Comparison of ENCODE assay signal across 8 cellular contexts in the genomic region with DNA sequence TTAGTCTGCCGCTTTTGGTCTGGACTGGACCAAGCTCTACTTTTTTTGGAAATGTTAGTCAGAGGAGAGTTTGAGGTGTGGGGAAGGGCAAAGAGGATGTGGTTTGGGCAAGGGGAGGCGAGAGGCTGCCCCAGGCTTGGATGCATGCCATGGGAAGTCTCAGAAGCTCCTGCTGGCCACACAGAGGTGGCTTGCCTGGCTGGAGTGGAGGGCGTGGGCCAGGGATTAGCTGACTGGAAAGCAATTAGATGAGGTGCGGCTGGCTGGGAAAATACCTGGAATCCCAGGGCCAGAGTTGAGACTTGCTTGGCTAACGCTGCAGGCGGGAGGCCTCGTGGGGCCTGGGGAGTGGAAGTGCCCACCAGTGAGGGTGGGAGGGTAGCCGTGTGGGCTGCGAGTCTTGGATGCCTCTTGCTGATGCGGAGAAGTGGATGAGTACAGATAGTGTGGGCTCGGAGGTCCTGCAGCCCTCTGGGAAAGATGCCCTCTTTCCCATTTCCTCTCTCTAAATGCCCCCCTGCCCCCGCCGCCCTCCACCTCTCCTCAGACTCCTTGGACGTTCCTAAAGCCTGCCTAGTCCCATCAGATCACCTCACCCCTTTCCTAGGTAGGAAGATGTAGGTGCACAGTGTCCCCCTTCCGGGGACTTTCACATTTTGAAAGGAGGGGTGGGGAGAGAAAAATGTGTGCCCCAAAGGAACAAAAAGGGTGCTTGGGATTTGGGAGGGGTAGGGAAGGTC.
DNase-seq lines count a peak whose midpoint lies in the region; TF ChIP-seq lines count a peak whose summit lies in the region.

No MANE protein-coding gene starts in this region.

- H3K36me3 ChIP-seq in Peyer's patch = no peaks in the 10 kb centered on the region

- DNase-seq in activated naive CD4-positive, alpha-beta T cell treated with Interleukin-2 at 50 U/mL for 16 hours = no peak
- DNase-seq in Peyer's patch (peak; percentile 20 to 78 (median 72)), lung microvascular endothelial cell (ENCODE audit: low read depth in 2 of 2) (peak; percentile 36 to 46), globus pallidus (ENCODE audit: low spot score) (no peak), NCI-H82 (lab: John Stamatoyannopoulos, UW) (no peak), GM10266 (ENCODE audit: extremely low spot score) (no peak)

- peak overlapping the region in 2 of 4 donors; percentile 22 to 69 for H3K27ac ChIP-seq in Peyer's patch

- H3K9me3 Mint-ChIP-seq in activated naive CD4-positive, alpha-beta T cell treated with anti-CD3 and anti-CD28 coated beads, Interleukin-2, amount 50 U/mL, for 24 hours = no peaks in the 10 kb centered on the region
- H3K9me3 Mint-ChIP-seq in brain = no peaks in the 10 kb centered on the region

- H3K4me3 ChIP-seq in Peyer's patch = no peak overlapping the region

- TF ChIP-seq CTCF in Peyer's patch (IDR thresholded peaks at IDR 0.05) (peak in 1 of 6 experiments; percentile 14), brain (conservative IDR thresholded peaks at IDR 0.05) (no peak), GM10266 (IDR thresholded peaks at IDR 0.05; ENCODE audit: control insufficient read depth, insufficient read depth, low read depth, missing control alignments) (no peak)

- peaks cover 68% of the 10 kb centered on the region for H3K4me1 Mint-ChIP-seq in activated naive CD4-positive, alpha-beta T cell treated with anti-CD3 and anti-CD28 coated beads, Interleukin-2, amount 50 U/mL, for 24 hours
- peaks cover 94% of the 10 kb centered on the region for H3K4me1 Mint-ChIP-seq in brain

- peak overlapping the region; percentile 61 for H3K27ac Mint-ChIP-seq in activated naive CD4-positive, alpha-beta T cell treated with anti-CD3 and anti-CD28 coated beads, Interleukin-2, amount 50 U/mL, for 24 hours
- H3K27ac Mint-ChIP-seq in brain = peak overlapping the region; percentile 34 to 92 (median 75)

- peak overlapping the region; percentile 78 for H3K4me3 Mint-ChIP-seq in activated naive CD4-positive, alpha-beta T cell treated with anti-CD3 and anti-CD28 coated beads, Interleukin-2, amount 50 U/mL, for 24 hours
- peak overlapping the region in 2 of 5 experiments; percentile 2 to 13 for H3K4me3 Mint-ChIP-seq in brain

- H3K9me3 ChIP-seq in Peyer's patch = no peaks in the 10 kb centered on the region

- H3K4me1 ChIP-seq in Peyer's patch = peaks cover 6 to 38% (median 15%) of the 10 kb centered on the region in 4 donors

- no peaks in the 10 kb centered on the region for H3K27me3 Mint-ChIP-seq in activated naive CD4-positive, alpha-beta T cell treated with anti-CD3 and anti-CD28 coated beads, Interleukin-2, amount 50 U/mL, for 24 hours
- H3K27me3 Mint-ChIP-seq in brain = no peaks in the 10 kb centered on the region

- no peak for TF ChIP-seq POLR2A in Peyer's patch (IDR thresholded peaks at IDR 0.05)

- no peaks in the 10 kb centered on the region for H3K36me3 Mint-ChIP-seq in activated naive CD4-positive, alpha-beta T cell treated with anti-CD3 and anti-CD28 coated beads, Interleukin-2, amount 50 U/mL, for 24 hours
- peaks cover 20% of the 10 kb centered on the region for H3K36me3 Mint-ChIP-seq in brain

- no peaks in the 10 kb centered on the region for H3K27me3 ChIP-seq in Peyer's patch

Comparison
In these comparisons a context has a peak if more than half of its experiments do, and no peak if none do; other contexts are left out.
1. DNase-seq: peak in Peyer's patch (3 of 3) and lung microvascular endothelial cell (2 of 2); none in activated naive CD4-positive, alpha-beta T cell treated with Interleukin-2 at 50 U/mL for 16 hours (single experiment), globus pallidus (single experiment), NCI-H82 (single experiment) and GM10266 (single experiment).